ENCODE assay signal across 8 cellular contexts in genomic region chr9:69760278-69760610, GRCh38. TPM values are rescaled to one million over a fixed set of nuclear protein-coding genes. Genes with fewer than 3 reads are reported as not detected.
DNase-seq lines count a peak whose midpoint lies in the region; ATAC-seq and TF ChIP-seq lines count a peak whose summit lies in the region.

No MANE protein-coding gene starts in this region.

- H3K4me1 ChIP-seq in OCI-LY1 (ENCODE audit: insufficient read depth, low read length, severe bottlenecking): peaks cover 20% of the 10 kb centered on the region

- no peaks in the 10 kb centered on the region for H3K9me2 ChIP-seq in OCI-LY1 (ENCODE audit: low read depth, low read length)

- peak overlapping the region; percentile 76 for H2AFZ ChIP-seq in OCI-LY1 (ENCODE audit: low read length)

- H3K79me2 ChIP-seq in OCI-LY1 (ENCODE audit: insufficient read depth, low read length): peaks cover 37% of the 10 kb centered on the region

- H3K9me3 Mint-ChIP-seq in endothelial cell (ENCODE audit: unreplicated experiment) (no peaks in the 10 kb centered on the region), neural crest cell (no peaks in the 10 kb centered on the region)

- peaks cover 4% of the 10 kb centered on the region; the same call in 1 of the 2 replicates for H3K36me3 ChIP-seq in OCI-LY1 (ENCODE audit: insufficient read depth, low read length)

- no peaks in the 10 kb centered on the region for H4K20me1 ChIP-seq in OCI-LY1 (ENCODE audit: insufficient read depth, low read length)

- no peaks in the 10 kb centered on the region for H3K9me3 ChIP-seq in OCI-LY1 (ENCODE audit: low read length)

- peak overlapping the region; percentile 70 for H3K4me2 ChIP-seq in OCI-LY1 (ENCODE audit: low read length)

- H3K27ac Mint-ChIP-seq in endothelial cell (ENCODE audit: unreplicated experiment) (peak overlapping the region; percentile 85), neural crest cell (ENCODE audit: unreplicated experiment) (peak overlapping the region; percentile 95)

- no peaks in the 10 kb centered on the region for H3K27me3 Mint-ChIP-seq in endothelial cell (ENCODE audit: unreplicated experiment)
- no peaks in the 10 kb centered on the region for H3K27me3 Mint-ChIP-seq in neural crest cell (ENCODE audit: low read depth)

- peak overlapping the region; percentile 81 for H3K4me3 ChIP-seq in OCI-LY1 (ENCODE audit: low read depth, low read length, poor library complexity, severe bottlenecking)

- peak overlapping the region; percentile 58 for H3K9ac ChIP-seq in OCI-LY1 (ENCODE audit: low read length)

- no peak for ATAC-seq in GM18873 (IDR thresholded peaks at IDR 0.05; ENCODE audit: low FRiP score, unreplicated experiment)

- TF ChIP-seq CTCF in OCI-LY1 (IDR thresholded peaks at IDR 0.05; ENCODE audit: low read length) (no peak), endothelial cell (IDR thresholded peaks at IDR 0.05; ENCODE audit: unreplicated experiment) (no peak), neural crest cell (conservative IDR thresholded peaks at IDR 0.05) (no peak)

- H3K36me3 Mint-ChIP-seq in endothelial cell (ENCODE audit: low read depth, unreplicated experiment) (peaks cover 4% of the 10 kb centered on the region), neural crest cell (ENCODE audit: low read depth) (peaks cover 2% of the 10 kb centered on the region)

- no peaks in the 10 kb centered on the region for H3K27me3 ChIP-seq in OCI-LY1 (ENCODE audit: insufficient read depth, low read length)

- peak; percentile 2 for DNase-seq in activated T-cell treated with anti-CD3 and anti-CD28 coated beads for 1 hour (ENCODE audit: low read depth)
- no peak for DNase-seq in activated T-cell treated with anti-CD3 and anti-CD28 coated beads, Interleukin-2, amount 50 U/mL, for 48 hours
- no peak for DNase-seq in endothelial cell (ENCODE audit: low spot score)
- no peak for DNase-seq in neural crest cell (ENCODE audit: low read depth, low spot score)
- DNase-seq in NCI-H1694 treated with DMSO at 0.1 percent for 48 hours (lab: John Stamatoyannopoulos, UW): no peak
- DNase-seq in DMS53 treated with DMSO at 0.1 percent for 48 hours (lab: John Stamatoyannopoulos, UW; ENCODE audit: unreplicated experiment): no peak

- H3F3A ChIP-seq in OCI-LY1 (ENCODE audit: insufficient read depth, low read length): no peaks in the 10 kb centered on the region

- H3K4me1 Mint-ChIP-seq in endothelial cell (ENCODE audit: unreplicated experiment) (peaks cover 5% of the 10 kb centered on the region), neural crest cell (peaks cover 56% of the 10 kb centered on the region)

- H3K4me3 Mint-ChIP-seq in endothelial cell (ENCODE audit: unreplicated experiment): peak overlapping the region; percentile 91
- peak overlapping the region; percentile 97 for H3K4me3 Mint-ChIP-seq in neural crest cell

- H3K27ac ChIP-seq in OCI-LY1 (ENCODE audit: low read depth, low read length, poor library complexity, severe bottlenecking): peak overlapping the region; percentile 48

RNA-seq across cellular contexts. Expression of gene PTAR1, which starts 0.4 kb away (rescaled TPM):
- total RNA-seq in endothelial cell (ENCODE audit: unreplicated experiment) (32.5 TPM), neural crest cell (56.5 and 63.2 TPM in 2 replicates)
